ENCODE assay signal across 1 cellular context in genomic region chr17:64965826-64966283, GRCh38.
TF ChIP-seq lines count a peak whose summit lies in the region.

No MANE protein-coding gene starts in this region.

TF ChIP-seq in WTC11, 78 proteins besides CTCF, POLR2A, EP300 and RAD21 (continued from another document):
- 0 out of 2 replicates have a peak, but pooled peaks have one; percentile 41 for TF ChIP-seq FOXP4 (CRISPR knock-in tag; IDR thresholded peaks at IDR 0.05)
TF ChIP-seq in WTC11: peak in this region for 11; not testable (repeated sequence) for 67.
